Comparison of ENCODE assay signal across 9 cellular contexts in genomic region chrX:64885850-64886249, GRCh38.
DNase-seq lines count a peak whose midpoint lies in the region; ATAC-seq, FAIRE-seq and TF ChIP-seq lines count a peak whose summit lies in the region.
"Had no signal": no experiment of that assay in that cellular context is flagged by ENCODE, and none has a peak within 500 bp of the region (broad histone marks: within the 10 kb centered on the region; RNA-seq: fewer than 3 reads in every experiment).

No MANE protein-coding gene starts in this region.

- no peaks in the 10 kb centered on the region for H3K9me3 ChIP-seq in MG63

- ATAC-seq in GM18858 (IDR thresholded peaks at IDR 0.05; ENCODE audit: unreplicated experiment): peak; percentile 47

- H3K36me3 Mint-ChIP-seq in activated naive CD4-positive, alpha-beta T cell treated with anti-CD3 and anti-CD28 coated beads, Interleukin-2, amount 10 ng/mL, durations not matched to agents 7 days and 5 days: peaks cover 4% of the 10 kb centered on the region

- H3K27me3 Mint-ChIP-seq in activated naive CD4-positive, alpha-beta T cell treated with anti-CD3 and anti-CD28 coated beads, Interleukin-2, amount 10 ng/mL, durations not matched to agents 7 days and 5 days: no peaks in the 10 kb centered on the region
- H3K27me3 Mint-ChIP-seq: stimulated activated naive CD8-positive, alpha-beta T cell treated with anti-CD3 and anti-CD28 coated beads, Interleukin-15, Interleukin-2, amounts not matched to agents 100 ng/mL and 50 ng/mL, for 24 hours had no signal

- H3K36me3 ChIP-seq in bronchial epithelial cell (ENCODE audit: control insufficient read depth, insufficient read depth, low read length) (no peaks in the 10 kb centered on the region), MG63 (no peaks in the 10 kb centered on the region)

- H3K4me1 Mint-ChIP-seq in activated naive CD4-positive, alpha-beta T cell treated with anti-CD3 and anti-CD28 coated beads, Interleukin-2, amount 10 ng/mL, durations not matched to agents 7 days and 5 days: no peaks in the 10 kb centered on the region

- DNase-seq in HT-29 (ENCODE audit: low spot score): peak; percentile 44
- peak; percentile 2 for DNase-seq in bronchial epithelial cell (ENCODE audit: low read depth)
- DNase-seq in retinal pigment epithelial cell (ENCODE audit: low read depth): no peak
- DNase-seq in MG63: no peak
- DNase-seq in activated naive CD4-positive, alpha-beta T cell treated with anti-CD3 and anti-CD28 coated beads, Interleukin-2, amount 10 ng/mL, durations not matched to agents 7 days and 5 days: no peak
- no peak for DNase-seq in NCI-H2196 treated with DMSO at 0.1 percent for 48 hours (lab: John Stamatoyannopoulos, UW; ENCODE audit: unreplicated experiment)
- DNase-seq: effector CD8-positive, alpha-beta T cell had no signal

- FAIRE-seq in bronchial epithelial cell (lab: Jason Lieb, UNC): no peak

- peak; percentile 39 for TF ChIP-seq CTCF in bronchial epithelial cell (IDR thresholded peaks at IDR 0.05; ENCODE audit: insufficient read depth, low read length, severe bottlenecking)
- TF ChIP-seq CTCF in retinal pigment epithelial cell (conservative IDR thresholded peaks at IDR 0.05; ENCODE audit: low read depth, low read length): peak; percentile 32

- H3K4me3 ChIP-seq in bronchial epithelial cell (ENCODE audit: low read depth, low read length): no peak overlapping the region
- H3K4me3 ChIP-seq in retinal pigment epithelial cell (ENCODE audit: low read length): no peak overlapping the region
- no peak overlapping the region for H3K4me3 ChIP-seq in MG63

- no peaks in the 10 kb centered on the region for H3K27me3 ChIP-seq in bronchial epithelial cell (ENCODE audit: control insufficient read depth, insufficient read depth, low read length)
- no peaks in the 10 kb centered on the region for H3K27me3 ChIP-seq in MG63

- peaks cover 27% of the 10 kb centered on the region for H3K9me3 Mint-ChIP-seq in activated naive CD4-positive, alpha-beta T cell treated with anti-CD3 and anti-CD28 coated beads, Interleukin-2, amount 10 ng/mL, durations not matched to agents 7 days and 5 days

- H3K4me3 Mint-ChIP-seq in activated naive CD4-positive, alpha-beta T cell treated with anti-CD3 and anti-CD28 coated beads, Interleukin-2, amount 10 ng/mL, durations not matched to agents 7 days and 5 days: no peak overlapping the region
- H3K4me3 Mint-ChIP-seq: stimulated activated naive CD8-positive, alpha-beta T cell treated with anti-CD3 and anti-CD28 coated beads, Interleukin-15, Interleukin-2, amounts not matched to agents 100 ng/mL and 50 ng/mL, for 24 hours had no signal

- H3K27ac Mint-ChIP-seq in activated naive CD4-positive, alpha-beta T cell treated with anti-CD3 and anti-CD28 coated beads, Interleukin-2, amount 10 ng/mL, durations not matched to agents 7 days and 5 days: no peak overlapping the region
- H3K27ac Mint-ChIP-seq: stimulated activated naive CD8-positive, alpha-beta T cell treated with anti-CD3 and anti-CD28 coated beads, Interleukin-15, Interleukin-2, amounts not matched to agents 100 ng/mL and 50 ng/mL, for 24 hours had no signal

- CTCF ChIA-PET in activated naive CD4-positive, alpha-beta T cell treated with anti-CD3 and anti-CD28 coated beads, Interleukin-2, amount 10 ng/mL, durations not matched to agents 7 days and 5 days (lab: Charles Lee): interaction anchor here (1.1 kb wide), 1 partner anchor 13 kb away, joined by 3 read pairs; no protein-coding TSS in a partner anchor

Comparison
In these comparisons a context has a peak if more than half of its experiments do, and no peak if none do; other contexts are left out.
1. DNase-seq: peak in HT-29 (single experiment) and bronchial epithelial cell (single experiment); none in retinal pigment epithelial cell (single experiment), MG63 (single experiment), activated naive CD4-positive, alpha-beta T cell treated with anti-CD3 and anti-CD28 coated beads, Interleukin-2, amount 10 ng/mL, durations not matched to agents 7 days and 5 days (single experiment) and NCI-H2196 treated with DMSO at 0.1 percent for 48 hours (single experiment).